Comparison of ENCODE assay signal across 8 cellular contexts in the genomic region with DNA sequence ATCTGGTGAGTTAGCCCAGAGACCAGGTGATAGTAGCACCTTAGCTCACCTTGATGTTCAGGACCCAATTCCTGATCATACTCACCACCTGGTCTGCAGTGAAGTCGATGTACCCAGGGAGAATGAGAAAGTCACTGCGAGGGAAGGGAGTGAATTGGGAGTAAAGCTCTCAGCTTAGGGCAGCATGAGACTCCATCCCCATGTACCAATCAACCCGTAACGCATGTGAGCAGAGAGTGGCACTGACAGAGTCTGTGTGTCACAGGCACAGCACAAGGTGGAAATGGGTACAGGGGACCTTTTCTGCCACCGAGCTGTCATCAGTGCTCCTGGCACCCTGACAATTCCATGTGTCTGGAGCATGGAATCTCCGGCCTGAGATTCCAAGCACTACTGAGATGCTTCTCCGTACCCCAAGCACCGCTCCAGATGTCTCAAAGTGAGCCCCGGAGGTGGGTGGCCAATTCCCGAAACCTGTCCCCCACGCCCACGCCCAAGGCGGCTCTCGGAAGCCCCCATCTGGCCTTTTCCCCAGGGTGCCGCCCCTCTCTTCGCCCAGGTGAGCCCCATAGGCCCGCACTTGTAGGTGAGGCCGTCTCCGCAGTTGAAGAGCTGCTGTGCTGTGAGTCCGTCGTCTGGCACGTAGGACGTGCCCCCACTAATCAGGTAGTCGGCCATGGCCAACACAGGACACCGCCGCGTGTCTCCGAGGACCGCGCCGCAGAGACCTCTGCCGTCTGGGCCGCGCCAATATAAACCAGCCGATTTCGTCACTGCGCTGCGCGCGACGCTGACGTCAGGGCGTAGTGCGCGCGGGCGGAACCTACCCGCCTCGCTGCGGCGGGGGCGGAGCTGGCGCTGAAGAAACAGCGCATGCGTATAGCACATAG. TPM values are rescaled to one million over a fixed set of nuclear protein-coding genes. Genes with fewer than 3 reads are reported as not detected.
DNase-seq lines count a peak whose midpoint lies in the region; ATAC-seq, FAIRE-seq and TF ChIP-seq lines count a peak whose summit lies in the region.

A gene (minus strand): TSS at position 726 of the 890 bp plus-strand sequence. CDS start 48 bp downstream, at position 678.

- peaks cover 50% of the 10 kb centered on the region for H3K36me3 ChIP-seq in bronchial epithelial cell (ENCODE audit: control insufficient read depth, insufficient read depth, low read length)

- ATAC-seq in GM18870 (IDR thresholded peaks at IDR 0.05; ENCODE audit: unreplicated experiment), result peak; percentile 63
- peak; percentile 84 for ATAC-seq in HG03108 (IDR thresholded peaks at IDR 0.05; ENCODE audit: unreplicated experiment)

- peaks cover 29 to 35% of the 10 kb centered on the region in 2 donors for H3K4me1 Mint-ChIP-seq in immature natural killer cell

- in situ Hi-C loops in ACHN (cut with HindIII; ENCODE audit: low pct_ligation_motif_present, low pct_unique_long_range_greater_than_20kb, low sequenced_read_pairs), result no loop called here

- peaks cover 5 to 11% (median 11%) of the 10 kb centered on the region in 3 donors for H3K27me3 Mint-ChIP-seq in immature natural killer cell (ENCODE audit: low read depth in 3 of 3)

- DNase-seq in ACHN (peak; percentile 91), NCI-H2227 treated with DMSO at 0.1 percent for 48 hours (lab: John Stamatoyannopoulos, UW) (peak; percentile 84), bronchial epithelial cell (ENCODE audit: low read depth) (peak; percentile 84), immature natural killer cell (peak; percentile 94 to 95 (median 95)), smooth muscle cell of the brain vasculature (ENCODE audit: low read depth, low spot score) (peak; percentile 85)

- H3K4me3 Mint-ChIP-seq in immature natural killer cell, result peak within 1 kb of the TSS; percentile 84 to 94 (median 92)

- FAIRE-seq in bronchial epithelial cell (lab: Jason Lieb, UNC), result no peak

- TF ChIP-seq CTCF in WI38 (IDR thresholded peaks at IDR 0.05; ENCODE audit: low read depth, low read length) (no peak), bronchial epithelial cell (IDR thresholded peaks at IDR 0.05; ENCODE audit: insufficient read depth, low read length, severe bottlenecking) (peak; percentile 20)

- no peaks in the 10 kb centered on the region for H3K27me3 ChIP-seq in bronchial epithelial cell (ENCODE audit: control insufficient read depth, insufficient read depth, low read length)

- H3K36me3 Mint-ChIP-seq in immature natural killer cell, result peaks cover 4 to 25% (median 10%) of the 10 kb centered on the region in 3 donors

- peak within 1 kb of the TSS; percentile 86 for H3K4me3 ChIP-seq in WI38 (ENCODE audit: low read depth, low read length)
- peak within 1 kb of the TSS; percentile 62 for H3K4me3 ChIP-seq in bronchial epithelial cell (ENCODE audit: low read depth, low read length)

- H3K9me3 Mint-ChIP-seq in immature natural killer cell, result no peaks in the 10 kb centered on the region

- H3K27ac Mint-ChIP-seq in immature natural killer cell, result peak within 1 kb of the TSS; percentile 91 to 99 (median 98)

RNA-seq across cellular contexts. Expression of the gene that starts here (rescaled TPM):
- 270 and 478 TPM in 2 replicates for total RNA-seq in bronchial epithelial cell
- polyA plus RNA-seq in immature natural killer cell, result 10 to 100 TPM; 44.8 to 52.6 (median 52.0) TPM

Comparison
In these comparisons a context has a peak if more than half of its experiments do, and no peak if none do; other contexts are left out.
1. Peak in every context shown above with its lines: DNase-seq, ATAC-seq and H3K4me3 ChIP-seq.